In genomic region chr13:65472336-65472735, GRCh38 we compare ENCODE assay signal across 13 cellular contexts.
"Had no signal": no experiment of that assay in that cellular context is flagged by ENCODE, and none has a peak within 500 bp of the region (broad histone marks: within the 10 kb centered on the region; RNA-seq: fewer than 3 reads in every experiment).

No MANE protein-coding gene starts in this region.

- DNase-seq: activated CD4-positive, alpha-beta T cell treated with anti-CD3 and anti-CD28 coated beads, Interleukin-2, amount 50 U/mL, for 4 hours; activated T-cell treated with anti-CD3 and anti-CD28 coated beads, Interleukin-2, amount 50 U/mL, for 1 hour; amygdala; dorsolateral prefrontal cortex; glutamatergic neuron; naive thymus-derived CD4-positive, alpha-beta T cell; posterior cingulate gyrus; stimulated activated CD4-positive, alpha-beta T cell treated with anti-CD3 and anti-CD28 coated beads, Interleukin-15, amount 100 ng/mL, for 24 hours; stimulated activated CD4-positive, alpha-beta T cell treated with anti-CD3 and anti-CD28 coated beads, Interleukin-4, amount 100 ng/mL, for 24 hours; stimulated activated naive CD8-positive, alpha-beta T cell treated with anti-CD3 and anti-CD28 coated beads, Interleukin-15, amount 100 ng/mL, for 72 hours; testis had no signal

- H3K4me1 ChIP-seq: testis had no signal

- H3K4me3 ChIP-seq: dorsolateral prefrontal cortex, lung, testis had no signal

- H3K36me3 ChIP-seq: neutrophil had no signal

- H3K9me3 ChIP-seq: neutrophil, testis had no signal

- H3K27ac ChIP-seq: dorsolateral prefrontal cortex, neutrophil, testis had no signal
